In the genomic region with DNA sequence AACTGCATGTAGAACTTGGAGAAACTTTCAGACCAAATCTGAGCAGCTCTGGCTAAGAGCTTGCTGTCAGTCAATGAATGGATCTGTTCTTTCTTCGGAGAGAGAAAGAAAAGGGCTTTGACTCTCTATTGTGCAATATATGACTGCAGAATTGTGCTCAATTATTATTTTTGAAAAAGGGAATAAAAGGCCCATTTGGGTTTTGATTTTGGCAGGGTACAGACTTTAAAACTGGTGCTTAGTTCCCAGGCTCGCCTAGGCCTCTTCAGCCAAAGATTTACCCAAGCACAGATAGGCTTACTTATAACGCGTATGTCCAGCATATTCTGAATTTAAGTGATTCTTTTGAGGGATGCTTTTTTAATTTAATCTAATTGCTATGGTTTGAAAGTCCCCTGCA, we compare ENCODE assay signal across 22 cellular contexts. TPM values are rescaled to one million over a fixed set of nuclear protein-coding genes. Genes with fewer than 3 reads are reported as not detected.
DNase-seq lines count a peak whose midpoint lies in the region; TF ChIP-seq lines count a peak whose summit lies in the region.
"Had no signal": no experiment of that assay in that cellular context is flagged by ENCODE, and none has a peak within 500 bp of the region (broad histone marks: within the 10 kb centered on the region; RNA-seq: fewer than 3 reads in every experiment).

No MANE protein-coding gene starts in this region.

- H3K36me3 Mint-ChIP-seq in neural crest cell (ENCODE audit: low read depth): no peaks in the 10 kb centered on the region

- H3K9ac ChIP-seq in mammary epithelial cell (ENCODE audit: insufficient read depth, low read length): no peak overlapping the region

- H3K79me2 ChIP-seq in DOHH2 (ENCODE audit: control insufficient read depth, low read length): no peaks in the 10 kb centered on the region
- H3K79me2 ChIP-seq in mammary epithelial cell (ENCODE audit: insufficient read depth, low read length): no peaks in the 10 kb centered on the region

- H3K4me3 Mint-ChIP-seq in neural crest cell: no peak overlapping the region
- H3K4me3 Mint-ChIP-seq: activated CD4-positive, alpha-beta T cell treated with anti-CD3 and anti-CD28 coated beads, Interleukin-2, amount 10 ng/mL, durations not matched to agents 24 days and 14 days had no signal

- no peaks in the 10 kb centered on the region for H3K9me2 ChIP-seq in DOHH2 (replicated peaks; ENCODE audit: control insufficient read depth, low read length)

- H4K20me1 ChIP-seq in DOHH2 (ENCODE audit: control insufficient read depth, insufficient read depth, low read depth, low read length) (no peaks in the 10 kb centered on the region), mammary epithelial cell (ENCODE audit: insufficient read depth, low read length) (no peaks in the 10 kb centered on the region)
- H4K20me1 ChIP-seq: BLaER1 treated with 17β-estradiol and CSF1 and Interleukin-3, amounts not matched to agents 10 nM and 100 nM had no signal

- peaks cover 26% of the 10 kb centered on the region for H3K4me1 Mint-ChIP-seq in neural crest cell

- H3K4me1 ChIP-seq in DOHH2 (ENCODE audit: control insufficient read depth, low read length) (peaks cover 48% of the 10 kb centered on the region), mammary epithelial cell (ENCODE audit: insufficient read depth, low read length) (no peaks in the 10 kb centered on the region)

- DNase-seq in Ammon's horn (ENCODE audit: low spot score) (peak; percentile 61), neural crest cell (ENCODE audit: low read depth, low spot score) (no peak), 8988T (no peak), NCI-H1105 (lab: John Stamatoyannopoulos, UW) (no peak), mammary epithelial cell (no peak)
- DNase-seq: ACHN; activated CD4-positive, alpha-beta T cell treated with anti-CD3 and anti-CD28 coated beads, Interleukin-2, amount 10 ng/mL, durations not matched to agents 24 days and 14 days; activated naive CD4-positive, alpha-beta T cell; activated T-cell treated with anti-CD3 and anti-CD28 coated beads, Interleukin-2, amount 50 U/mL, for 48 hours; DMS79 treated with DMSO at 0.1 percent for 48 hours; effector memory CD4-positive, alpha-beta T cell; Kasumi-1; NCI-H146; OCI-M1; stimulated activated CD4-positive, alpha-beta T cell treated with anti-CD3 and anti-CD28 coated beads, Interleukin-15, amount 100 ng/mL, for 24 hours; stimulated activated naive CD4-positive, alpha-beta T cell treated with Interleukin-2 at 50 U/mL for 16 hours had no signal

- no peak overlapping the region for H3K4me3 ChIP-seq in DOHH2 (ENCODE audit: low read length)
- H3K4me3 ChIP-seq in mammary epithelial cell (replicated peaks in 1 of 3; ENCODE audit: insufficient read depth in 1 of 3, low read depth in 2 of 3, low read length in 3 of 3): no peak overlapping the region
- H3K4me3 ChIP-seq: BLaER1 treated with 17β-estradiol and CSF1 and Interleukin-3, amounts not matched to agents 10 nM and 100 nM; lung had no signal

- dilution Hi-C loops in mammary epithelial cell (cut with HindIII; ENCODE audit: low sequenced_read_pairs): no loop called here

- no peaks in the 10 kb centered on the region for H3K9me3 Mint-ChIP-seq in neural crest cell
- H3K9me3 Mint-ChIP-seq: activated CD4-positive, alpha-beta T cell treated with anti-CD3 and anti-CD28 coated beads, Interleukin-2, amount 10 ng/mL, durations not matched to agents 24 days and 14 days had no signal

- H3K27ac ChIP-seq in DOHH2 (ENCODE audit: low read depth, low read length) (0 out of 2 replicates have a peak overlapping the region, but pooled peaks have one; percentile 16), cingulate gyrus (ENCODE audit: low read depth, low read length) (peak overlapping the region; percentile 87), mammary epithelial cell (ENCODE audit: insufficient read depth, low read depth, low read length) (no peak overlapping the region)
- H3K27ac ChIP-seq: neutrophil had no signal

- no peaks in the 10 kb centered on the region for H3K36me3 ChIP-seq in DOHH2 (ENCODE audit: control insufficient read depth, low read length)
- H3K36me3 ChIP-seq in mammary epithelial cell (ENCODE audit: insufficient read depth, low read length): no peaks in the 10 kb centered on the region
- H3K36me3 ChIP-seq: neutrophil had no signal

- CTCF ChIA-PET in mammary epithelial cell (lab: Charles Lee; ENCODE audit: low non-redundant PET): no interaction called here

- H3K27ac Mint-ChIP-seq in neural crest cell (ENCODE audit: unreplicated experiment): peak overlapping the region; percentile 38
- H3K27ac Mint-ChIP-seq: activated CD4-positive, alpha-beta T cell treated with anti-CD3 and anti-CD28 coated beads, Interleukin-2, amount 10 ng/mL, durations not matched to agents 24 days and 14 days; progenitor cell of endocrine pancreas had no signal

- H3K27me3 Mint-ChIP-seq in neural crest cell (ENCODE audit: low read depth): no peaks in the 10 kb centered on the region
- H3K27me3 Mint-ChIP-seq: activated CD4-positive, alpha-beta T cell treated with anti-CD3 and anti-CD28 coated beads, Interleukin-2, amount 10 ng/mL, durations not matched to agents 24 days and 14 days had no signal

- H3K4me2 ChIP-seq in DOHH2 (ENCODE audit: low read length): no peak overlapping the region
- no peak overlapping the region for H3K4me2 ChIP-seq in mammary epithelial cell (ENCODE audit: insufficient read depth, low read depth, low read length)

- intact Hi-C loops in mammary epithelial cell (cut with micrococcal nuclease): no loop called here

- H3K27me3 ChIP-seq in DOHH2 (ENCODE audit: control insufficient read depth, low read length) (no peaks in the 10 kb centered on the region), mammary epithelial cell (ENCODE audit: insufficient read depth, low read length) (no peaks in the 10 kb centered on the region)
- H3K27me3 ChIP-seq: BLaER1 treated with 17β-estradiol and CSF1 and Interleukin-3, amounts not matched to agents 10 nM and 100 nM; neutrophil had no signal

- 80% methylated on average over 4 of the region's 4 CpGs for WGBS in mammary epithelial cell (ENCODE audit: low coverage, missing lambda C conversion rate)

- in situ Hi-C loops in mammary epithelial cell (cut with MboI; ENCODE audit: low sequenced_read_pairs in 2 of 2): no loop called here

- BruUV-seq in mammary epithelial cell (replicated peaks; lab: Mats Ljungman, UMichigan): no TSS peak

- peaks cover 6% of the 10 kb centered on the region; the same call in 1 of the 2 replicates for H3F3A ChIP-seq in DOHH2 (ENCODE audit: control insufficient read depth, insufficient read depth)

- no peaks in the 10 kb centered on the region for H3K9me3 ChIP-seq in DOHH2 (ENCODE audit: control insufficient read depth, insufficient read depth, low read length)
- no peaks in the 10 kb centered on the region for H3K9me3 ChIP-seq in mammary epithelial cell (replicated peaks; ENCODE audit: insufficient read depth, low read length)
- H3K9me3 ChIP-seq: neutrophil had no signal

- TF ChIP-seq CTCF in DOHH2 (IDR thresholded peaks at IDR 0.05; ENCODE audit: low read depth, low read length, poor library complexity, severe bottlenecking) (no peak), neural crest cell (conservative IDR thresholded peaks at IDR 0.05) (no peak), mammary epithelial cell (conservative IDR thresholded peaks at IDR 0.05 in 1 of 2, IDR thresholded peaks at IDR 0.05 in 1 of 2; ENCODE audit: extremely low read depth in 1 of 2, insufficient read depth in 1 of 2, low read depth in 1 of 2, low read length in 2 of 2) (no peak)

- no peak overlapping the region for H2AFZ ChIP-seq in mammary epithelial cell (ENCODE audit: low read depth, low read length)

RNA-seq across cellular contexts. Expression of a gene that starts 59.3 kb away (rescaled TPM):
- total RNA-seq in neural crest cell (4.6 and 6.2 TPM in 2 replicates), mammary epithelial cell (10 to 100 TPM; 14.2 to 49.7 TPM)
- 5.2 TPM for polyA plus RNA-seq in mammary epithelial cell
- 1.8 TPM for polyA minus RNA-seq in mammary epithelial cell
